In genomic region chr10:126584836-126585235, GRCh38 we compare ENCODE assay signal across 24 cellular contexts.
"Had no signal": no experiment of that assay in that cellular context is flagged by ENCODE, and none has a peak within 500 bp of the region (broad histone marks: within the 10 kb centered on the region; RNA-seq: fewer than 3 reads in every experiment).

No MANE protein-coding gene starts in this region.

- H3K4me1 ChIP-seq: psoas muscle, right lobe of liver, testis, transverse colon had no signal

- FAIRE-seq: endothelial cell of umbilical vein, kidney had no signal

- DNase-seq: effector CD4-positive, alpha-beta T cell; endodermal cell; erythroblast; foreskin melanocyte; kidney; left cardiac atrium; left ventricle myocardium superior; mesenchymal stem cell; naive B cell; psoas muscle; retina; right lobe of liver; stimulated activated CD4-positive, alpha-beta T cell treated with anti-CD3 and anti-CD28 coated beads, Interleukin-4, amount 100 ng/mL, for 1 hour; stimulated activated CD8-positive, alpha-beta memory T cell treated with anti-CD3 and anti-CD28 coated beads, Interleukin-4, amount 100 ng/mL, for 48 hours; stimulated activated naive CD8-positive, alpha-beta T cell treated with anti-CD3 and anti-CD28 coated beads, Interleukin-15, Interleukin-2, amounts not matched to agents 100 U/mL and 50 U/mL, for 24 hours; testis; transverse colon had no signal

- H3K9me3 ChIP-seq: neutrophil, psoas muscle, right lobe of liver, testis, transverse colon had no signal

- H3K4me2 ChIP-seq: hepatocyte had no signal

- H3K27me3 ChIP-seq: neutrophil, right lobe of liver, testis, transverse colon had no signal

- H3K9me3 Mint-ChIP-seq: endodermal cell had no signal

- H3K79me2 ChIP-seq: hepatocyte had no signal

- H3K36me3 ChIP-seq: neutrophil, right lobe of liver, transverse colon had no signal

- H3K4me3 Mint-ChIP-seq: endodermal cell; naive B cell; nephron; stimulated activated effector memory CD8-positive, alpha-beta T cell treated with anti-CD3 and anti-CD28 coated beads, Interleukin-12 subunit alpha, Interleukin-12 subunit beta, amount 100 ng/mL, for 72 hours had no signal

- H3K4me3 ChIP-seq: coronary artery, hepatocyte, lung, psoas muscle, right lobe of liver, testis, transverse colon had no signal

- H3K36me3 Mint-ChIP-seq: naive B cell; stimulated activated effector memory CD8-positive, alpha-beta T cell treated with anti-CD3 and anti-CD28 coated beads, Interleukin-12 subunit alpha, Interleukin-12 subunit beta, amount 100 ng/mL, for 72 hours had no signal

- H3K27ac ChIP-seq: coronary artery, hepatocyte, neutrophil, psoas muscle, right lobe of liver, testis, transverse colon had no signal

- H2AFZ ChIP-seq: hepatocyte had no signal

- H3K27ac Mint-ChIP-seq: endodermal cell; nephron; stimulated activated effector memory CD8-positive, alpha-beta T cell treated with anti-CD3 and anti-CD28 coated beads, Interleukin-12 subunit alpha, Interleukin-12 subunit beta, amount 100 ng/mL, for 72 hours had no signal

- ATAC-seq: left cardiac atrium; left ventricle myocardium superior; psoas muscle; right lobe of liver; stimulated activated effector memory CD8-positive, alpha-beta T cell treated with anti-CD3 and anti-CD28 coated beads, Interleukin-12 subunit alpha, Interleukin-12 subunit beta, amount 100 ng/mL, for 72 hours; stimulated activated naive CD8-positive, alpha-beta T cell treated with anti-CD3 and anti-CD28 coated beads, Interleukin-15, Interleukin-2, amounts not matched to agents 100 U/mL and 50 U/mL, for 24 hours had no signal

- H3K4me1 Mint-ChIP-seq: naive B cell; stimulated activated effector memory CD8-positive, alpha-beta T cell treated with anti-CD3 and anti-CD28 coated beads, Interleukin-12 subunit alpha, Interleukin-12 subunit beta, amount 100 ng/mL, for 72 hours had no signal
